In genomic region chr12:54033106-54033979, GRCh38 we compare ENCODE assay signal across 1 cellular context.
A peak's percentile ranks its signal among the peaks of the same experiment; 100 is the strongest.
TF ChIP-seq lines count a peak whose summit lies in the region.

No MANE protein-coding gene starts in this region.

TF ChIP-seq in HEK293, 187 proteins besides CTCF, POLR2A, EP300 and RAD21 (continued from another document and continues in another):
- TF ChIP-seq, protein P1, sequence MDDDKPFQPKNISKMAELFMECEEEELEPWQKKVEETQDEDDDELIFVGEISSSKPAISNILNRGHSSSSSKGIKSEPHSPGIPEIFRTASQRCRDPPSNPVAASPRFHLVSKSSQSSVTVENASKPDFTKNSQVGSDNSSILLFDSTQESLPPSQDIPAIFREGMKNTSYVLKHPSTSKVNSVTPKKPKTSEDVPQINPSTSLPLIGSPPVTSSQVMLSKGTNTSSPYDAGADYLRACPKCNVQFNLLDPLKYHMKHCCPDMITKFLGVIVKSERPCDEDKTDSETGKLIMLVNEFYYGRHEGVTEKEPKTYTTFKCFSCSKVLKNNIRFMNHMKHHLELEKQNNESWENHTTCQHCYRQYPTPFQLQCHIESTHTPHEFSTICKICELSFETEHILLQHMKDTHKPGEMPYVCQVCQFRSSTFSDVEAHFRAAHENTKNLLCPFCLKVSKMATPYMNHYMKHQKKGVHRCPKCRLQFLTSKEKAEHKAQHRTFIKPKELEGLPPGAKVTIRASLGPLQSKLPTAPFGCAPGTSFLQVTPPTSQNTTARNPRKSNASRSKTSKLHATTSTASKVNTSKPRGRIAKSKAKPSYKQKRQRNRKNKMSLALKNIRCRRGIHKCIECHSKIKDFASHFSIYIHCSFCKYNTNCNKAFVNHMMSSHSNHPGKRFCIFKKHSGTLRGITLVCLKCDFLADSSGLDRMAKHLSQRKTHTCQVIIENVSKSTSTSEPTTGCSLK (tag by site-specific recombination; IDR thresholded peaks at IDR 0.05), result no peak
- TF ChIP-seq ZFP37 (tag by site-specific recombination; IDR thresholded peaks at IDR 0.05) (peak; percentile 77; the same call in 1 of the 2 replicates), ZNF398 (tag by site-specific recombination; IDR thresholded peaks at IDR 0.05) (peak; percentile 98), ZNF707 (tag by site-specific recombination; IDR thresholded peaks at IDR 0.05) (no peak), ZBTB7A (tag by site-specific recombination; IDR thresholded peaks at IDR 0.05; ENCODE audit: low read depth) (peak; percentile 91), ZNF302 (tag by site-specific recombination; IDR thresholded peaks at IDR 0.05; ENCODE audit: low read depth) (no peak), ZBTB48 (tag by site-specific recombination; IDR thresholded peaks at IDR 0.05) (no peak), ZEB2 (tag by site-specific recombination; IDR thresholded peaks at IDR 0.05) (peak; percentile 99), ZNF544 (tag by site-specific recombination; IDR thresholded peaks at IDR 0.05) (no peak), ZNF777 (tag by site-specific recombination; IDR thresholded peaks at IDR 0.05; ENCODE audit: borderline replicate concordance) (no peak), MEIS1 (CRISPR knock-in tag; IDR thresholded peaks at IDR 0.05; ENCODE audit: borderline replicate concordance) (no peak), ZNF747 (tag by site-specific recombination; IDR thresholded peaks at IDR 0.05) (no peak), ZNF324 (tag by site-specific recombination; IDR thresholded peaks at IDR 0.05) (peak; percentile 90), HIC1 (tag by site-specific recombination; IDR thresholded peaks at IDR 0.05) (peak; percentile 98), SP3 (tag by site-specific recombination; IDR thresholded peaks at IDR 0.05) (0 out of 2 replicates have a peak, but pooled peaks have one; percentile 2), RBAK (tag by site-specific recombination; IDR thresholded peaks at IDR 0.05) (no peak), ZFP69B (tag by site-specific recombination; IDR thresholded peaks at IDR 0.05) (peak; percentile 88), ZNF184 (tag by site-specific recombination; IDR thresholded peaks at IDR 0.05) (peak; percentile 64; the same call in 1 of the 2 replicates), ZNF174 (tag by site-specific recombination; IDR thresholded peaks at IDR 0.05) (no peak), ZNF610 (tag by site-specific recombination; IDR thresholded peaks at IDR 0.05; ENCODE audit: borderline replicate concordance) (peak; percentile 93), ZNF629 (tag by site-specific recombination; IDR thresholded peaks at IDR 0.05) (peak; percentile 92), ZSCAN16 (tag by site-specific recombination; IDR thresholded peaks at IDR 0.05) (peak; percentile 89), ZNF530 (tag by site-specific recombination; IDR thresholded peaks at IDR 0.05; ENCODE audit: low read depth) (no peak), WT1 (tag by site-specific recombination; IDR thresholded peaks at IDR 0.05) (peak; percentile 99), ZNF350 (tag by site-specific recombination; IDR thresholded peaks at IDR 0.05) (no peak), ZNF214 (tag by site-specific recombination; IDR thresholded peaks at IDR 0.05; ENCODE audit: borderline replicate concordance) (no peak), HOXD13 (CRISPR knock-in tag; IDR thresholded peaks at IDR 0.05; ENCODE audit: borderline replicate concordance) (peak; percentile 99), ZNF24 (tag by site-specific recombination; IDR thresholded peaks at IDR 0.05) (peak; percentile 99), GLIS2 (tag by site-specific recombination; IDR thresholded peaks at IDR 0.05) (peak; percentile 86), TCF7L2 (IDR thresholded peaks at IDR 0.05; ENCODE audit: borderline replicate concordance, low read depth, low read length) (peak; percentile 98), SETDB1 (IDR thresholded peaks at IDR 0.05; ENCODE audit: insufficient read length, low read length) (no peak), ZNF157 (tag by site-specific recombination; IDR thresholded peaks at IDR 0.05) (no peak), ZNF776 (tag by site-specific recombination; IDR thresholded peaks at IDR 0.05; ENCODE audit: borderline replicate concordance) (no peak), ZBTB26 (tag by site-specific recombination; optimal IDR thresholded peaks at IDR 0.05) (peak; percentile 46), PRDM1 (tag by site-specific recombination; IDR thresholded peaks at IDR 0.05) (peak; percentile 27)
- TF ChIP-seq, protein P2, sequence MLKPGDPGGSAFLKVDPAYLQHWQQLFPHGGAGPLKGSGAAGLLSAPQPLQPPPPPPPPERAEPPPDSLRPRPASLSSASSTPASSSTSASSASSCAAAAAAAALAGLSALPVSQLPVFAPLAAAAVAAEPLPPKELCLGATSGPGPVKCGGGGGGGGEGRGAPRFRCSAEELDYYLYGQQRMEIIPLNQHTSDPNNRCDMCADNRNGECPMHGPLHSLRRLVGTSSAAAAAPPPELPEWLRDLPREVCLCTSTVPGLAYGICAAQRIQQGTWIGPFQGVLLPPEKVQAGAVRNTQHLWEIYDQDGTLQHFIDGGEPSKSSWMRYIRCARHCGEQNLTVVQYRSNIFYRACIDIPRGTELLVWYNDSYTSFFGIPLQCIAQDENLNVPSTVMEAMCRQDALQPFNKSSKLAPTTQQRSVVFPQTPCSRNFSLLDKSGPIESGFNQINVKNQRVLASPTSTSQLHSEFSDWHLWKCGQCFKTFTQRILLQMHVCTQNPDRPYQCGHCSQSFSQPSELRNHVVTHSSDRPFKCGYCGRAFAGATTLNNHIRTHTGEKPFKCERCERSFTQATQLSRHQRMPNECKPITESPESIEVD (tag by site-specific recombination; IDR thresholded peaks at IDR 0.05), result peak; percentile 100
- TF ChIP-seq, protein P3, sequence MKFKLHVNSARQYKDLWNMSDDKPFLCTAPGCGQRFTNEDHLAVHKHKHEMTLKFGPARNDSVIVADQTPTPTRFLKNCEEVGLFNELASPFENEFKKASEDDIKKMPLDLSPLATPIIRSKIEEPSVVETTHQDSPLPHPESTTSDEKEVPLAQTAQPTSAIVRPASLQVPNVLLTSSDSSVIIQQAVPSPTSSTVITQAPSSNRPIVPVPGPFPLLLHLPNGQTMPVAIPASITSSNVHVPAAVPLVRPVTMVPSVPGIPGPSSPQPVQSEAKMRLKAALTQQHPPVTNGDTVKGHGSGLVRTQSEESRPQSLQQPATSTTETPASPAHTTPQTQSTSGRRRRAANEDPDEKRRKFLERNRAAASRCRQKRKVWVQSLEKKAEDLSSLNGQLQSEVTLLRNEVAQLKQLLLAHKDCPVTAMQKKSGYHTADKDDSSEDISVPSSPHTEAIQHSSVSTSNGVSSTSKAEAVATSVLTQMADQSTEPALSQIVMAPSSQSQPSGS (tag by site-specific recombination; IDR thresholded peaks at IDR 0.05; ENCODE audit: low read depth), result peak; percentile 71; the same call in 1 of the 2 replicates
- TF ChIP-seq, protein P4, sequence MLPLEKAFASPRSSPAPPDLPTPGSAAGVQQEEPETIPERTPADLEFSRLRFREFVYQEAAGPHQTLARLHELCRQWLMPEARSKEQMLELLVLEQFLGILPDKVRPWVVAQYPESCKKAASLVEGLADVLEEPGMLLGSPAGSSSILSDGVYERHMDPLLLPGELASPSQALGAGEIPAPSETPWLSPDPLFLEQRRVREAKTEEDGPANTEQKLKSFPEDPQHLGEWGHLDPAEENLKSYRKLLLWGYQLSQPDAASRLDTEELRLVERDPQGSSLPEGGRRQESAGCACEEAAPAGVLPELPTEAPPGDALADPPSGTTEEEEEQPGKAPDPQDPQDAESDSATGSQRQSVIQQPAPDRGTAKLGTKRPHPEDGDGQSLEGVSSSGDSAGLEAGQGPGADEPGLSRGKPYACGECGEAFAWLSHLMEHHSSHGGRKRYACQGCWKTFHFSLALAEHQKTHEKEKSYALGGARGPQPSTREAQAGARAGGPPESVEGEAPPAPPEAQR (tag by site-specific recombination; IDR thresholded peaks at IDR 0.05), result peak; percentile 80; the same call in 1 of the 2 replicates
- TF ChIP-seq, protein P5, sequence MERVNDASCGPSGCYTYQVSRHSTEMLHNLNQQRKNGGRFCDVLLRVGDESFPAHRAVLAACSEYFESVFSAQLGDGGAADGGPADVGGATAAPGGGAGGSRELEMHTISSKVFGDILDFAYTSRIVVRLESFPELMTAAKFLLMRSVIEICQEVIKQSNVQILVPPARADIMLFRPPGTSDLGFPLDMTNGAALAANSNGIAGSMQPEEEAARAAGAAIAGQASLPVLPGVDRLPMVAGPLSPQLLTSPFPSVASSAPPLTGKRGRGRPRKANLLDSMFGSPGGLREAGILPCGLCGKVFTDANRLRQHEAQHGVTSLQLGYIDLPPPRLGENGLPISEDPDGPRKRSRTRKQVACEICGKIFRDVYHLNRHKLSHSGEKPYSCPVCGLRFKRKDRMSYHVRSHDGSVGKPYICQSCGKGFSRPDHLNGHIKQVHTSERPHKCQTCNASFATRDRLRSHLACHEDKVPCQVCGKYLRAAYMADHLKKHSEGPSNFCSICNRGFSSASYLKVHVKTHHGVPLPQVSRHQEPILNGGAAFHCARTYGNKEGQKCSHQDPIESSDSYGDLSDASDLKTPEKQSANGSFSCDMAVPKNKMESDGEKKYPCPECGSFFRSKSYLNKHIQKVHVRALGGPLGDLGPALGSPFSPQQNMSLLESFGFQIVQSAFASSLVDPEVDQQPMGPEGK (tag by site-specific recombination; IDR thresholded peaks at IDR 0.05), result peak; percentile 95
- TF ChIP-seq, protein P6, sequence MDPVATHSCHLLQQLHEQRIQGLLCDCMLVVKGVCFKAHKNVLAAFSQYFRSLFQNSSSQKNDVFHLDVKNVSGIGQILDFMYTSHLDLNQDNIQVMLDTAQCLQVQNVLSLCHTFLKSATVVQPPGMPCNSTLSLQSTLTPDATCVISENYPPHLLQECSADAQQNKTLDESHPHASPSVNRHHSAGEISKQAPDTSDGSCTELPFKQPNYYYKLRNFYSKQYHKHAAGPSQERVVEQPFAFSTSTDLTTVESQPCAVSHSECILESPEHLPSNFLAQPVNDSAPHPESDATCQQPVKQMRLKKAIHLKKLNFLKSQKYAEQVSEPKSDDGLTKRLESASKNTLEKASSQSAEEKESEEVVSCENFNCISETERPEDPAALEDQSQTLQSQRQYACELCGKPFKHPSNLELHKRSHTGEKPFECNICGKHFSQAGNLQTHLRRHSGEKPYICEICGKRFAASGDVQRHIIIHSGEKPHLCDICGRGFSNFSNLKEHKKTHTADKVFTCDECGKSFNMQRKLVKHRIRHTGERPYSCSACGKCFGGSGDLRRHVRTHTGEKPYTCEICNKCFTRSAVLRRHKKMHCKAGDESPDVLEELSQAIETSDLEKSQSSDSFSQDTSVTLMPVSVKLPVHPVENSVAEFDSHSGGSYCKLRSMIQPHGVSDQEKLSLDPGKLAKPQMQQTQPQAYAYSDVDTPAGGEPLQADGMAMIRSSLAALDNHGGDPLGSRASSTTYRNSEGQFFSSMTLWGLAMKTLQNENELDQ (tag by site-specific recombination; IDR thresholded peaks at IDR 0.05; ENCODE audit: low read depth), result peak; percentile 91
- TF ChIP-seq, protein P7, sequence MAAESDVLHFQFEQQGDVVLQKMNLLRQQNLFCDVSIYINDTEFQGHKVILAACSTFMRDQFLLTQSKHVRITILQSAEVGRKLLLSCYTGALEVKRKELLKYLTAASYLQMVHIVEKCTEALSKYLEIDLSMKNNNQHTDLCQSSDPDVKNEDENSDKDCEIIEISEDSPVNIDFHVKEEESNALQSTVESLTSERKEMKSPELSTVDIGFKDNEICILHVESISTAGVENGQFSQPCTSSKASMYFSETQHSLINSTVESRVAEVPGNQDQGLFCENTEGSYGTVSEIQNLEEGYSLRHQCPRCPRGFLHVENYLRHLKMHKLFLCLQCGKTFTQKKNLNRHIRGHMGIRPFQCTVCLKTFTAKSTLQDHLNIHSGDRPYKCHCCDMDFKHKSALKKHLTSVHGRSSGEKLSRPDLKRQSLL (tag by site-specific recombination; IDR thresholded peaks at IDR 0.05), result peak; percentile 72
- TF ChIP-seq, protein P8, sequence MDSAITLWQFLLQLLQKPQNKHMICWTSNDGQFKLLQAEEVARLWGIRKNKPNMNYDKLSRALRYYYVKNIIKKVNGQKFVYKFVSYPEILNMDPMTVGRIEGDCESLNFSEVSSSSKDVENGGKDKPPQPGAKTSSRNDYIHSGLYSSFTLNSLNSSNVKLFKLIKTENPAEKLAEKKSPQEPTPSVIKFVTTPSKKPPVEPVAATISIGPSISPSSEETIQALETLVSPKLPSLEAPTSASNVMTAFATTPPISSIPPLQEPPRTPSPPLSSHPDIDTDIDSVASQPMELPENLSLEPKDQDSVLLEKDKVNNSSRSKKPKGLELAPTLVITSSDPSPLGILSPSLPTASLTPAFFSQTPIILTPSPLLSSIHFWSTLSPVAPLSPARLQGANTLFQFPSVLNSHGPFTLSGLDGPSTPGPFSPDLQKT (IDR thresholded peaks at IDR 0.05; ENCODE audit: borderline replicate concordance, low read depth, low read length), result no peak
